ENCODE assay signal across 25 cellular contexts in genomic region chr15:67472957-67473356, GRCh38. TPM values are rescaled to one million over a fixed set of nuclear protein-coding genes. Genes with fewer than 3 reads are reported as not detected.
A peak's percentile ranks its signal among the peaks of the same experiment; 100 is the strongest.
DNase-seq lines count a peak whose midpoint lies in the region; ATAC-seq, FAIRE-seq and TF ChIP-seq lines count a peak whose summit lies in the region.
"Had no signal": no experiment of that assay in that cellular context is flagged by ENCODE, and none has a peak within 500 bp of the region (broad histone marks: within the 10 kb centered on the region; RNA-seq: fewer than 3 reads in every experiment).

No MANE protein-coding gene starts in this region.

- no peak overlapping the region for H3K27ac ChIP-seq in IMR-90 (ENCODE audit: insufficient read depth, low read length)

- no peak overlapping the region for H2AFZ ChIP-seq in IMR-90 (replicated peaks; ENCODE audit: low read length, poor library complexity)

- H3K4me3 Mint-ChIP-seq in activated naive CD8-positive, alpha-beta T cell treated with anti-CD3 and anti-CD28 coated beads, Interleukin-2, amount 50 U/mL, for 24 hours: no peak overlapping the region
- H3K4me3 Mint-ChIP-seq: activated CD4-positive, alpha-beta T cell treated with anti-CD3 and anti-CD28 coated beads for 36 hours; brain; CD4-positive, alpha-beta memory T cell; effector memory CD8-positive, alpha-beta T cell; neural crest cell; T-cell had no signal

- ATAC-seq in IMR-90 (ENCODE audit: low read depth) (peak; percentile 90), HG02678 (IDR thresholded peaks at IDR 0.05; ENCODE audit: unreplicated experiment) (no peak)
- ATAC-seq in activated naive CD8-positive, alpha-beta T cell treated with anti-CD3 and anti-CD28 coated beads, Interleukin-2, amount 50 U/mL, for 24 hours: no peak
- ATAC-seq: activated CD4-positive, alpha-beta T cell treated with anti-CD3 and anti-CD28 coated beads for 36 hours; activated naive CD4-positive, alpha-beta T cell treated with anti-CD3 and anti-CD28 coated beads, Interleukin-2, amount 50 U/mL, for 72 hours; effector memory CD8-positive, alpha-beta T cell; mucosa of descending colon; Right ventricle myocardium inferior; T-cell had no signal

- H3K27me3 Mint-ChIP-seq in activated naive CD8-positive, alpha-beta T cell treated with anti-CD3 and anti-CD28 coated beads, Interleukin-2, amount 50 U/mL, for 24 hours: no peaks in the 10 kb centered on the region
- H3K27me3 Mint-ChIP-seq: activated CD4-positive, alpha-beta T cell treated with anti-CD3 and anti-CD28 coated beads for 36 hours; CD4-positive, alpha-beta memory T cell; effector memory CD8-positive, alpha-beta T cell; T-cell had no signal

- H3K4me3 ChIP-seq in IMR-90 (ENCODE audit: insufficient read depth, low read depth, low read length) (no peak overlapping the region), bronchial epithelial cell (ENCODE audit: low read depth, low read length) (no peak overlapping the region)
- H3K4me3 ChIP-seq: mucosa of descending colon had no signal

- BruUV-seq in IMR-90 (replicated peaks; lab: Mats Ljungman, UMichigan): no TSS peak

- TF ChIP-seq CTCF in IMR-90 (conservative IDR thresholded peaks at IDR 0.05; ENCODE audit: low read depth, low read length) (no peak), bronchial epithelial cell (IDR thresholded peaks at IDR 0.05; ENCODE audit: insufficient read depth, low read length, severe bottlenecking) (no peak)

- no peaks in the 10 kb centered on the region for H3K9me3 Mint-ChIP-seq in activated naive CD8-positive, alpha-beta T cell treated with anti-CD3 and anti-CD28 coated beads, Interleukin-2, amount 50 U/mL, for 24 hours
- H3K9me3 Mint-ChIP-seq: activated naive CD4-positive, alpha-beta T cell treated with anti-CD3 and anti-CD28 coated beads, Interleukin-2, amount 50 U/mL, for 72 hours; brain; CD4-positive, alpha-beta memory T cell; effector memory CD8-positive, alpha-beta T cell; neural crest cell; T-cell had no signal

- dilution Hi-C loops in IMR-90 (cut with HindIII; ENCODE audit: low sequenced_read_pairs, unreplicated experiment): no loop called here

- no peak for FAIRE-seq in bronchial epithelial cell (lab: Jason Lieb, UNC)
- FAIRE-seq: colon had no signal

- no peak overlapping the region for H3K56ac ChIP-seq in IMR-90 (ENCODE audit: extremely low read depth, insufficient read depth, low read length)

- H3K4me1 Mint-ChIP-seq in activated naive CD8-positive, alpha-beta T cell treated with anti-CD3 and anti-CD28 coated beads, Interleukin-2, amount 50 U/mL, for 24 hours: no peaks in the 10 kb centered on the region
- H3K4me1 Mint-ChIP-seq: activated CD4-positive, alpha-beta T cell treated with anti-CD3 and anti-CD28 coated beads for 36 hours; CD4-positive, alpha-beta memory T cell; neural crest cell; T-cell had no signal

- no peak overlapping the region for H3K9ac ChIP-seq in IMR-90 (ENCODE audit: low read depth, low read length)

- H2BK15ac ChIP-seq in IMR-90 (ENCODE audit: low read depth, low read length): no peak overlapping the region

- no peak for TF ChIP-seq RAD21 in IMR-90 (IDR thresholded peaks at IDR 0.05; ENCODE audit: low read length)

- H3K18ac ChIP-seq in IMR-90 (ENCODE audit: low read depth, low read length): no peak overlapping the region

- no peak overlapping the region for H3K14ac ChIP-seq in IMR-90 (replicated peaks; ENCODE audit: low read depth, low read length)

- H3K4me1 ChIP-seq in IMR-90 (ENCODE audit: control insufficient read depth, insufficient read depth, low read length): peaks cover 5% of the 10 kb centered on the region

- in situ Hi-C loops in IMR-90 (cut with MboI; ENCODE audit: low sequenced_read_pairs): no loop called here

- no peak overlapping the region for H4K5ac ChIP-seq in IMR-90 (ENCODE audit: low read depth, low read length)

- H3K36me3 ChIP-seq in IMR-90 (ENCODE audit: control insufficient read depth, insufficient read depth, low read length) (no peaks in the 10 kb centered on the region), bronchial epithelial cell (ENCODE audit: control insufficient read depth, insufficient read depth, low read length) (no peaks in the 10 kb centered on the region)

- H3K36me3 Mint-ChIP-seq in activated naive CD8-positive, alpha-beta T cell treated with anti-CD3 and anti-CD28 coated beads, Interleukin-2, amount 50 U/mL, for 24 hours (ENCODE audit: low read depth): peaks cover 2% of the 10 kb centered on the region
- H3K36me3 Mint-ChIP-seq: activated naive CD4-positive, alpha-beta T cell treated with anti-CD3 and anti-CD28 coated beads, Interleukin-2, amount 50 U/mL, for 72 hours; brain had no signal

- no peaks in the 10 kb centered on the region for H3K79me1 ChIP-seq in IMR-90 (ENCODE audit: low read depth in 1 of 2, low read length in 2 of 2)

- H2AK9ac ChIP-seq in IMR-90 (replicated peaks; ENCODE audit: low read depth, low read length, poor library complexity): no peak overlapping the region

- peak overlapping the region; percentile 28; the same call in 1 of the 2 replicates for H2AK5ac ChIP-seq in IMR-90 (ENCODE audit: low read depth, low read length)

- H3K23ac ChIP-seq in IMR-90 (ENCODE audit: low read depth, low read length): no peak overlapping the region

- no peak overlapping the region for H2BK5ac ChIP-seq in IMR-90 (ENCODE audit: low read depth, low read length, poor library complexity, severe bottlenecking)

- H3K27me3 ChIP-seq in IMR-90 (ENCODE audit: control insufficient read depth, insufficient read depth, low read length) (peaks cover 3% of the 10 kb centered on the region; the same call in 1 of the 2 replicates), bronchial epithelial cell (ENCODE audit: control insufficient read depth, insufficient read depth, low read length) (no peaks in the 10 kb centered on the region)

- TF ChIP-seq POLR2A in IMR-90 (IDR thresholded peaks at IDR 0.05; ENCODE audit: low read depth, low read length): no peak

- DNase-seq in EH (ENCODE audit: low read depth) (peak; percentile 80), IMR-90 (peak; percentile 66), bronchial epithelial cell (ENCODE audit: low read depth) (peak; percentile 50), islet precursor cell (peak; percentile 63), COLO668 (lab: John Stamatoyannopoulos, UW; ENCODE audit: unreplicated experiment) (no peak)
- DNase-seq in activated naive CD8-positive, alpha-beta T cell treated with anti-CD3 and anti-CD28 coated beads, Interleukin-2, amount 50 U/mL, for 24 hours: no peak
- DNase-seq: activated CD4-positive, alpha-beta T cell treated with anti-CD3 and anti-CD28 coated beads for 36 hours; CD4-positive, alpha-beta memory T cell; effector memory CD8-positive, alpha-beta T cell; GF-D8; hippocampal formation; Karpas-422; mucosa of descending colon; NCI-H1048; NCI-H187 treated with DMSO at 0.1 percent for 48 hours; NCI-H345; NCI-H82; substantia nigra; T-cell had no signal

- H2BK120ac ChIP-seq in IMR-90 (ENCODE audit: low read depth, low read length): no peak overlapping the region

- peaks cover 3% of the 10 kb centered on the region; the same call in 1 of the 2 replicates for H3K9me1 ChIP-seq in IMR-90 (ENCODE audit: insufficient read depth, low read length)

- H3K4ac ChIP-seq in IMR-90 (ENCODE audit: low read depth, low read length): no peak overlapping the region

- CTCF ChIA-PET in IMR-90 (lab: Yijun Ruan, JAX): no interaction called here

- H4K20me1 ChIP-seq in IMR-90 (ENCODE audit: insufficient read depth, low read length): no peaks in the 10 kb centered on the region

- H4K8ac ChIP-seq in IMR-90 (ENCODE audit: low read depth in 2 of 2, low read length in 2 of 2): no peak overlapping the region

- H4K91ac ChIP-seq in IMR-90 (ENCODE audit: insufficient read depth, low read depth, low read length): no peak overlapping the region

- no CpG with 5 or more reads among the region's 1 CpG for WGBS in IMR-90 (ENCODE audit: extremely low coverage in 2 of 2, insufficient read length in 1 of 2), 2 experiments

- H3K4me2 ChIP-seq in IMR-90 (ENCODE audit: low read depth, low read length): no peak overlapping the region

- intact Hi-C loops in IMR-90 (cut with micrococcal nuclease): no loop called here

- H3K27ac Mint-ChIP-seq in activated naive CD8-positive, alpha-beta T cell treated with anti-CD3 and anti-CD28 coated beads, Interleukin-2, amount 50 U/mL, for 24 hours: no peak overlapping the region
- H3K27ac Mint-ChIP-seq: activated CD4-positive, alpha-beta T cell treated with anti-CD3 and anti-CD28 coated beads for 36 hours; activated naive CD4-positive, alpha-beta T cell treated with anti-CD3 and anti-CD28 coated beads, Interleukin-2, amount 50 U/mL, for 72 hours; brain; CD4-positive, alpha-beta memory T cell; effector memory CD8-positive, alpha-beta T cell; T-cell had no signal

- H2BK20ac ChIP-seq in IMR-90 (ENCODE audit: low read depth, low read length): no peak overlapping the region

- no peaks in the 10 kb centered on the region for H3K9me3 ChIP-seq in IMR-90 (ENCODE audit: control insufficient read depth, insufficient read depth, low read length)
- H3K9me3 ChIP-seq: mucosa of descending colon had no signal

- POLR2A ChIA-PET in IMR-90 (lab: Charles Lee; ENCODE audit: unreplicated experiment): no interaction called here

TF ChIP-seq in IMR-90, 13 proteins besides CTCF, POLR2A, EP300 and RAD21:
- TF ChIP-seq MAZ (IDR thresholded peaks at IDR 0.05; ENCODE audit: borderline replicate concordance, low read depth, low read length) (no peak), CEBPB (IDR thresholded peaks at IDR 0.05; ENCODE audit: low read depth, low read length) (0 out of 2 replicates have a peak, but pooled peaks have one; percentile 14), MXI1 (IDR thresholded peaks at IDR 0.05; ENCODE audit: borderline replicate concordance, low read depth, low read length) (peak; percentile 87; the same call in 1 of the 2 replicates), USF2 (IDR thresholded peaks at IDR 0.05; ENCODE audit: low read depth, low read length) (no peak)

RNA-seq across cellular contexts. Expression of gene C15orf61, which starts 48.0 kb away (rescaled TPM):
- total RNA-seq in IMR-90 (2012; rRNA removed) (1.4 and 1.7 TPM in 2 replicates), bronchial epithelial cell (1.8 and 2.1 TPM in 2 replicates)
- 2.5 TPM in 2 replicates for polyA plus RNA-seq in IMR-90 (2012; rRNA removed)
- 1.4 and 3.2 TPM in 2 replicates for polyA plus RNA-seq in IMR-90 (2012; cell fraction: cytosol; rRNA removed)
- polyA plus RNA-seq in IMR-90 (2012; cell fraction: nucleus; rRNA removed; ENCODE audit: low replicate concordance): 1.8 and 1.9 TPM in 2 replicates

Comparison
In these comparisons a context has a peak if more than half of its experiments do, and no peak if none do; other contexts are left out.
1. DNase-seq: peak in EH (single experiment), IMR-90 (single experiment), bronchial epithelial cell (single experiment) and islet precursor cell (single experiment); none in activated naive CD8-positive, alpha-beta T cell treated with anti-CD3 and anti-CD28 coated beads, Interleukin-2, amount 50 U/mL, for 24 hours (single experiment) and COLO668 (single experiment).